In the genomic region with DNA sequence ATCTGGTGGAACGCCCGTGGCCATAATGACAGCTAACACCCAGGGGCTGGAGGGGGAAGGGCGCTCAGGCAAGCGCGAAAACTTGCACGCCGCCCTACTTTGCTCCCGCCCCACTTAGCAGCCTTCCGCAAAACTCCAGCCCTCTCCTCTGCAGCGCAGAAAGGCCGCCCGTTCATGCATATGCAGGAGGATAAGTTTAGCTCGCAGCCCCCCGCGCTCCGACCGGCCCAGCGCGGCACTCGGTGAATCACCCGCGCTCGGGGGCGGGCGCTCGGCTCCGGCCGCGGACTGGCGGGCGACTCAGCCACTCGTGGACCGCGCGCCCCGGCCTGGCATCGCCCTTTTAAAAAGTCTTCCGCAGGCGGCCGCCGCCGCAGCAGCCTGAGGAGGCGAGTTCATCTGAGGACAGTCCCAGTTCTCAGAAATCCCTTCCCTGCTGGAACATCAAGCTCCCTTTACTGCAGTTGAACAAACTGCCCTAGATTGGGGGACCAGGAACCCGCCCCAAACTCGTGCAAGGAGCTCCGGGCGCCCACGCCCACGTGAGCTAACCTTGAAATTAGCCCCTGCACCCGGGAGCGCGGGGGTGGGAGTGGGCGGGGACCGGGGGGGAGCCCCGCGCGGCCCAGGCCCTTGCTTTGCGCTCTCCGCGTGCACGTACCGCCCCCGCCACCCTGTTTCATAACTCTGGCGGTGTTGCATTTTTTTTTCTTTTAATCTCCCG, we compare ENCODE assay signal across 1 cellular context.
TF ChIP-seq lines count a peak whose summit lies in the region.

No MANE protein-coding gene starts in this region.

TF ChIP-seq in GM12878, 131 proteins besides CTCF, POLR2A, EP300 and RAD21 (continued from another document and continues in another):
- TF ChIP-seq, protein P1, sequence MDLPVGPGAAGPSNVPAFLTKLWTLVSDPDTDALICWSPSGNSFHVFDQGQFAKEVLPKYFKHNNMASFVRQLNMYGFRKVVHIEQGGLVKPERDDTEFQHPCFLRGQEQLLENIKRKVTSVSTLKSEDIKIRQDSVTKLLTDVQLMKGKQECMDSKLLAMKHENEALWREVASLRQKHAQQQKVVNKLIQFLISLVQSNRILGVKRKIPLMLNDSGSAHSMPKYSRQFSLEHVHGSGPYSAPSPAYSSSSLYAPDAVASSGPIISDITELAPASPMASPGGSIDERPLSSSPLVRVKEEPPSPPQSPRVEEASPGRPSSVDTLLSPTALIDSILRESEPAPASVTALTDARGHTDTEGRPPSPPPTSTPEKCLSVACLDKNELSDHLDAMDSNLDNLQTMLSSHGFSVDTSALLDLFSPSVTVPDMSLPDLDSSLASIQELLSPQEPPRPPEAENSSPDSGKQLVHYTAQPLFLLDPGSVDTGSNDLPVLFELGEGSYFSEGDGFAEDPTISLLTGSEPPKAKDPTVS (IDR thresholded peaks at IDR 0.05; ENCODE audit: low read depth, low read length): no peak
- TF ChIP-seq, protein P2, sequence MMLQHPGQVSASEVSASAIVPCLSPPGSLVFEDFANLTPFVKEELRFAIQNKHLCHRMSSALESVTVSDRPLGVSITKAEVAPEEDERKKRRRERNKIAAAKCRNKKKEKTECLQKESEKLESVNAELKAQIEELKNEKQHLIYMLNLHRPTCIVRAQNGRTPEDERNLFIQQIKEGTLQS (IDR thresholded peaks at IDR 0.05; ENCODE audit: borderline replicate concordance, extremely low read depth, low read depth, low read length): no peak
- TF ChIP-seq ASH2L (IDR thresholded peaks at IDR 0.05; ENCODE audit: borderline replicate concordance, low read depth) (no peak), HDAC2 (IDR thresholded peaks at IDR 0.05) (no peak), SUPT20H (IDR thresholded peaks at IDR 0.05; ENCODE audit: borderline replicate concordance, control insufficient read depth, low read depth, low read length) (no peak), POLR2AphosphoS2 (IDR thresholded peaks at IDR 0.05; ENCODE audit: low read depth, low read length) (no peak; the same call in 1 of the 2 replicates), SMAD1 (IDR thresholded peaks at IDR 0.05; ENCODE audit: low read depth, partially characterized antibody) (no peak), NFXL1 (IDR thresholded peaks at IDR 0.05; ENCODE audit: borderline replicate concordance) (0 out of 2 replicates have a peak, but pooled peaks have one; percentile 20), RAD51 (IDR thresholded peaks at IDR 0.05) (no peak), GATAD2B (conservative IDR thresholded peaks at IDR 0.05; ENCODE audit: low read depth) (no peak; the same call in none of the 2 replicates), KLF5 (IDR thresholded peaks at IDR 0.05; ENCODE audit: partially characterized antibody) (peak; percentile 30), POU2F2 (IDR thresholded peaks at IDR 0.05; ENCODE audit: borderline replicate concordance, low read depth, low read length) (peak; percentile 92; the same call in 2 of the 3 replicates), MTA3 (IDR thresholded peaks at IDR 0.05; ENCODE audit: borderline replicate concordance, low read length) (no peak), MXI1 (IDR thresholded peaks at IDR 0.05; ENCODE audit: low read depth, low read length) (peak; percentile 98), IKZF2 (IDR thresholded peaks at IDR 0.05) (no peak), HDAC6 (IDR thresholded peaks at IDR 0.05; ENCODE audit: unreplicated experiment) (no peak), SPI1 (IDR thresholded peaks at IDR 0.05; ENCODE audit: borderline replicate concordance, insufficient read depth, low read depth, low read length) (no peak; the same call in 1 of the 2 replicates), IKZF1 (conservative IDR thresholded peaks at IDR 0.05) (peak; percentile 61), ZNF207 (IDR thresholded peaks at IDR 0.05; ENCODE audit: borderline replicate concordance) (peak; percentile 51; the same call in 1 of the 2 replicates), MEF2A (IDR thresholded peaks at IDR 0.05; ENCODE audit: insufficient read depth, low read depth, low read length) (no peak), ZNF24 (IDR thresholded peaks at IDR 0.05) (0 out of 2 replicates have a peak, but pooled peaks have one; percentile 44), EED (IDR thresholded peaks at IDR 0.05; ENCODE audit: low read depth) (0 out of 2 replicates have a peak, but pooled peaks have one; percentile 5), RELA (IDR thresholded peaks at IDR 0.05; ENCODE audit: borderline replicate concordance, partially characterized antibody) (no peak), SUZ12 (IDR thresholded peaks at IDR 0.05; ENCODE audit: unreplicated experiment) (no peak), MYC (IDR thresholded peaks at IDR 0.05; ENCODE audit: insufficient read depth, insufficient read length, insufficient replicate concordance, low read length, severe bottlenecking) (peak; percentile 65), NR2F1 (conservative IDR thresholded peaks at IDR 0.05) (0 out of 2 replicates have a peak, but pooled peaks have one; percentile 36), BRCA1 (IDR thresholded peaks at IDR 0.05; ENCODE audit: low read depth, low read length) (no peak), TCF7 (IDR thresholded peaks at IDR 0.05; ENCODE audit: borderline replicate concordance) (no peak), CHD4 (IDR thresholded peaks at IDR 0.05) (no peak)
- TF ChIP-seq, protein P3, sequence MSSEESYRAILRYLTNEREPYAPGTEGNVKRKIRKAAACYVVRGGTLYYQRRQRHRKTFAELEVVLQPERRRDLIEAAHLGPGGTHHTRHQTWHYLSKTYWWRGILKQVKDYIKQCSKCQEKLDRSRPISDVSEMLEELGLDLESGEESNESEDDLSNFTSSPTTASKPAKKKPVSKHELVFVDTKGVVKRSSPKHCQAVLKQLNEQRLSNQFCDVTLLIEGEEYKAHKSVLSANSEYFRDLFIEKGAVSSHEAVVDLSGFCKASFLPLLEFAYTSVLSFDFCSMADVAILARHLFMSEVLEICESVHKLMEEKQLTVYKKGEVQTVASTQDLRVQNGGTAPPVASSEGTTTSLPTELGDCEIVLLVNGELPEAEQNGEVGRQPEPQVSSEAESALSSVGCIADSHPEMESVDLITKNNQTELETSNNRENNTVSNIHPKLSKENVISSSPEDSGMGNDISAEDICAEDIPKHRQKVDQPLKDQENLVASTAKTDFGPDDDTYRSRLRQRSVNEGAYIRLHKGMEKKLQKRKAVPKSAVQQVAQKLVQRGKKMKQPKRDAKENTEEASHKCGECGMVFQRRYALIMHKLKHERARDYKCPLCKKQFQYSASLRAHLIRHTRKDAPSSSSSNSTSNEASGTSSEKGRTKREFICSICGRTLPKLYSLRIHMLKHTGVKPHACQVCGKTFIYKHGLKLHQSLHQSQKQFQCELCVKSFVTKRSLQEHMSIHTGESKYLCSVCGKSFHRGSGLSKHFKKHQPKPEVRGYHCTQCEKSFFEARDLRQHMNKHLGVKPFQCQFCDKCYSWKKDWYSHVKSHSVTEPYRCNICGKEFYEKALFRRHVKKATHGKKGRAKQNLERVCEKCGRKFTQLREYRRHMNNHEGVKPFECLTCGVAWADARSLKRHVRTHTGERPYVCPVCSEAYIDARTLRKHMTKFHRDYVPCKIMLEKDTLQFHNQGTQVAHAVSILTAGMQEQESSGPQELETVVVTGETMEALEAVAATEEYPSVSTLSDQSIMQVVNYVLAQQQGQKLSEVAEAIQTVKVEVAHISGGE (CRISPR knock-in tag; IDR thresholded peaks at IDR 0.05): no peak
- TF ChIP-seq, protein P4, sequence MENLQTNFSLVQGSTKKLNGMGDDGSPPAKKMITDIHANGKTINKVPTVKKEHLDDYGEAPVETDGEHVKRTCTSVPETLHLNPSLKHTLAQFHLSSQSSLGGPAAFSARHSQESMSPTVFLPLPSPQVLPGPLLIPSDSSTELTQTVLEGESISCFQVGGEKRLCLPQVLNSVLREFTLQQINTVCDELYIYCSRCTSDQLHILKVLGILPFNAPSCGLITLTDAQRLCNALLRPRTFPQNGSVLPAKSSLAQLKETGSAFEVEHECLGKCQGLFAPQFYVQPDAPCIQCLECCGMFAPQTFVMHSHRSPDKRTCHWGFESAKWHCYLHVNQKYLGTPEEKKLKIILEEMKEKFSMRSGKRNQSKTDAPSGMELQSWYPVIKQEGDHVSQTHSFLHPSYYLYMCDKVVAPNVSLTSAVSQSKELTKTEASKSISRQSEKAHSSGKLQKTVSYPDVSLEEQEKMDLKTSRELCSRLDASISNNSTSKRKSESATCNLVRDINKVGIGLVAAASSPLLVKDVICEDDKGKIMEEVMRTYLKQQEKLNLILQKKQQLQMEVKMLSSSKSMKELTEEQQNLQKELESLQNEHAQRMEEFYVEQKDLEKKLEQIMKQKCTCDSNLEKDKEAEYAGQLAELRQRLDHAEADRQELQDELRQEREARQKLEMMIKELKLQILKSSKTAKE (IDR thresholded peaks at IDR 0.05; ENCODE audit: low read depth, poor library complexity, severe bottlenecking): no peak
- TF ChIP-seq, protein P5, sequence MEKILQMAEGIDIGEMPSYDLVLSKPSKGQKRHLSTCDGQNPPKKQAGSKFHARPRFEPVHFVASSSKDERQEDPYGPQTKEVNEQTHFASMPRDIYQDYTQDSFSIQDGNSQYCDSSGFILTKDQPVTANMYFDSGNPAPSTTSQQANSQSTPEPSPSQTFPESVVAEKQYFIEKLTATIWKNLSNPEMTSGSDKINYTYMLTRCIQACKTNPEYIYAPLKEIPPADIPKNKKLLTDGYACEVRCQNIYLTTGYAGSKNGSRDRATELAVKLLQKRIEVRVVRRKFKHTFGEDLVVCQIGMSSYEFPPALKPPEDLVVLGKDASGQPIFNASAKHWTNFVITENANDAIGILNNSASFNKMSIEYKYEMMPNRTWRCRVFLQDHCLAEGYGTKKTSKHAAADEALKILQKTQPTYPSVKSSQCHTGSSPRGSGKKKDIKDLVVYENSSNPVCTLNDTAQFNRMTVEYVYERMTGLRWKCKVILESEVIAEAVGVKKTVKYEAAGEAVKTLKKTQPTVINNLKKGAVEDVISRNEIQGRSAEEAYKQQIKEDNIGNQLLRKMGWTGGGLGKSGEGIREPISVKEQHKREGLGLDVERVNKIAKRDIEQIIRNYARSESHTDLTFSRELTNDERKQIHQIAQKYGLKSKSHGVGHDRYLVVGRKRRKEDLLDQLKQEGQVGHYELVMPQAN (conservative IDR thresholded peaks at IDR 0.05): peak; percentile 68
- TF ChIP-seq, protein P6, sequence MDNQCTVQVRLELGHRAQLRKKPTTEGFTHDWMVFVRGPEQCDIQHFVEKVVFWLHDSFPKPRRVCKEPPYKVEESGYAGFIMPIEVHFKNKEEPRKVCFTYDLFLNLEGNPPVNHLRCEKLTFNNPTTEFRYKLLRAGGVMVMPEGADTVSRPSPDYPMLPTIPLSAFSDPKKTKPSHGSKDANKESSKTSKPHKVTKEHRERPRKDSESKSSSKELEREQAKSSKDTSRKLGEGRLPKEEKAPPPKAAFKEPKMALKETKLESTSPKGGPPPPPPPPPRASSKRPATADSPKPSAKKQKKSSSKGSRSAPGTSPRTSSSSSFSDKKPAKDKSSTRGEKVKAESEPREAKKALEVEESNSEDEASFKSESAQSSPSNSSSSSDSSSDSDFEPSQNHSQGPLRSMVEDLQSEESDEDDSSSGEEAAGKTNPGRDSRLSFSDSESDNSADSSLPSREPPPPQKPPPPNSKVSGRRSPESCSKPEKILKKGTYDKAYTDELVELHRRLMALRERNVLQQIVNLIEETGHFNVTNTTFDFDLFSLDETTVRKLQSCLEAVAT (IDR thresholded peaks at IDR 0.05): peak; percentile 54; the same call in 1 of the 2 replicates
- TF ChIP-seq, protein P7, sequence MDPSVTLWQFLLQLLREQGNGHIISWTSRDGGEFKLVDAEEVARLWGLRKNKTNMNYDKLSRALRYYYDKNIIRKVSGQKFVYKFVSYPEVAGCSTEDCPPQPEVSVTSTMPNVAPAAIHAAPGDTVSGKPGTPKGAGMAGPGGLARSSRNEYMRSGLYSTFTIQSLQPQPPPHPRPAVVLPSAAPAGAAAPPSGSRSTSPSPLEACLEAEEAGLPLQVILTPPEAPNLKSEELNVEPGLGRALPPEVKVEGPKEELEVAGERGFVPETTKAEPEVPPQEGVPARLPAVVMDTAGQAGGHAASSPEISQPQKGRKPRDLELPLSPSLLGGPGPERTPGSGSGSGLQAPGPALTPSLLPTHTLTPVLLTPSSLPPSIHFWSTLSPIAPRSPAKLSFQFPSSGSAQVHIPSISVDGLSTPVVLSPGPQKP (IDR thresholded peaks at IDR 0.05; ENCODE audit: low read depth, low read length): no peak
- TF ChIP-seq, protein P8, sequence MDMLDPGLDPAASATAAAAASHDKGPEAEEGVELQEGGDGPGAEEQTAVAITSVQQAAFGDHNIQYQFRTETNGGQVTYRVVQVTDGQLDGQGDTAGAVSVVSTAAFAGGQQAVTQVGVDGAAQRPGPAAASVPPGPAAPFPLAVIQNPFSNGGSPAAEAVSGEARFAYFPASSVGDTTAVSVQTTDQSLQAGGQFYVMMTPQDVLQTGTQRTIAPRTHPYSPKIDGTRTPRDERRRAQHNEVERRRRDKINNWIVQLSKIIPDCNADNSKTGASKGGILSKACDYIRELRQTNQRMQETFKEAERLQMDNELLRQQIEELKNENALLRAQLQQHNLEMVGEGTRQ (IDR thresholded peaks at IDR 0.05; ENCODE audit: borderline replicate concordance, low read depth, low read length): no peak
- TF ChIP-seq, protein P9, sequence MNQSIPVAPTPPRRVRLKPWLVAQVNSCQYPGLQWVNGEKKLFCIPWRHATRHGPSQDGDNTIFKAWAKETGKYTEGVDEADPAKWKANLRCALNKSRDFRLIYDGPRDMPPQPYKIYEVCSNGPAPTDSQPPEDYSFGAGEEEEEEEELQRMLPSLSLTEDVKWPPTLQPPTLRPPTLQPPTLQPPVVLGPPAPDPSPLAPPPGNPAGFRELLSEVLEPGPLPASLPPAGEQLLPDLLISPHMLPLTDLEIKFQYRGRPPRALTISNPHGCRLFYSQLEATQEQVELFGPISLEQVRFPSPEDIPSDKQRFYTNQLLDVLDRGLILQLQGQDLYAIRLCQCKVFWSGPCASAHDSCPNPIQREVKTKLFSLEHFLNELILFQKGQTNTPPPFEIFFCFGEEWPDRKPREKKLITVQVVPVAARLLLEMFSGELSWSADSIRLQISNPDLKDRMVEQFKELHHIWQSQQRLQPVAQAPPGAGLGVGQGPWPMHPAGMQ (IDR thresholded peaks at IDR 0.05; ENCODE audit: borderline replicate concordance): no peak
